Comparison of ENCODE assay signal across 8 cellular contexts in genomic region chr4:112296949-112297483, GRCh38.
DNase-seq lines count a peak whose midpoint lies in the region; ATAC-seq and FAIRE-seq lines count a peak whose summit lies in the region.

Gene ALPK1, plus strand, starts transcription at chr4:112297369.

- H3K4me2 ChIP-seq in BLaER1 treated with 17β-estradiol and CSF1 and Interleukin-3, amounts not matched to agents 10 nM and 100 nM: peak within 1 kb of the TSS; percentile 6 to 92 (median 37); a peak in 18 of 22 replicates

- peak within 1 kb of the TSS in 10 of 11 experiments; percentile 11 to 88 (median 74); a peak in 18 of 22 replicates for H3K27ac ChIP-seq in BLaER1 treated with 17β-estradiol and CSF1 and Interleukin-3, amounts not matched to agents 10 nM and 100 nM
- peak within 1 kb of the TSS; percentile 63 to 70 for H3K27ac ChIP-seq in mucosa of rectum (ENCODE audit: low read depth in 2 of 2, low read length in 2 of 2)

- DNase-seq in GM19239 (ENCODE audit: insufficient read length, low spot score) (peak; percentile 17), RPMI8226 (peak; percentile 36), dedifferentiated amniotic fluid mesenchymal stem cell (ENCODE audit: extremely low spot score) (peak; percentile 96), SHP77 (lab: John Stamatoyannopoulos, UW) (no peak), NCI-H2029 (lab: John Stamatoyannopoulos, UW) (no peak)

- ATAC-seq in HG03280 (IDR thresholded peaks at IDR 0.05; ENCODE audit: unreplicated experiment): peak; percentile 73

- H3K4me3 ChIP-seq in BLaER1 treated with 17β-estradiol and CSF1 and Interleukin-3, amounts not matched to agents 10 nM and 100 nM: peak within 1 kb of the TSS in 6 of 10 experiments; percentile 12 to 56 (median 48); a peak in 11 of 20 replicates
- peak within 1 kb of the TSS; percentile 77 to 84 for H3K4me3 ChIP-seq in mucosa of rectum (ENCODE audit: low read length in 2 of 2)

- no peaks in the 10 kb centered on the region for H3K9me3 ChIP-seq in BLaER1 treated with 17β-estradiol and CSF1 and Interleukin-3, amounts not matched to agents 10 nM and 100 nM (replicated peaks in 1 of 11)
- no peaks in the 10 kb centered on the region for H3K9me3 ChIP-seq in mucosa of rectum (ENCODE audit: control insufficient read depth in 2 of 2, low read length in 2 of 2)

- H4K20me1 ChIP-seq in BLaER1 treated with 17β-estradiol and CSF1 and Interleukin-3, amounts not matched to agents 10 nM and 100 nM: no peaks in the 10 kb centered on the region

- peak within 1 kb of the TSS in 6 of 11 experiments; percentile 28 to 81 (median 66); a peak in 10 of 22 replicates for H3K9ac ChIP-seq in BLaER1 treated with 17β-estradiol and CSF1 and Interleukin-3, amounts not matched to agents 10 nM and 100 nM
- H3K9ac ChIP-seq in mucosa of rectum (ENCODE audit: low read depth in 1 of 2, low read length in 2 of 2): peak within 1 kb of the TSS; percentile 66 to 68

- peak; percentile 97 for FAIRE-seq in GM19239 (lab: Jason Lieb, UNC)

- H3K4me1 ChIP-seq in BLaER1 treated with 17β-estradiol and CSF1 and Interleukin-3, amounts not matched to agents 10 nM and 100 nM: peaks cover 0 to 66% (median 6%) of the 10 kb centered on the region in 10 experiments; a peak in 12 of 20 replicates
- H3K4me1 ChIP-seq in mucosa of rectum (ENCODE audit: control insufficient read depth in 2 of 2, insufficient read depth in 2 of 2, low read length in 2 of 2): peaks cover 0 to 10% of the 10 kb centered on the region in 2 donors

- peaks cover 0 to 9% (median 0%) of the 10 kb centered on the region in 11 experiments; a peak in 3 of 22 replicates for H3K36me3 ChIP-seq in BLaER1 treated with 17β-estradiol and CSF1 and Interleukin-3, amounts not matched to agents 10 nM and 100 nM
- H3K36me3 ChIP-seq in mucosa of rectum (ENCODE audit: control insufficient read depth in 2 of 2, insufficient read depth in 2 of 2, low read length in 2 of 2): no peaks in the 10 kb centered on the region

- H3K27me3 ChIP-seq in BLaER1 treated with 17β-estradiol and CSF1 and Interleukin-3, amounts not matched to agents 10 nM and 100 nM: no peaks in the 10 kb centered on the region
- no peaks in the 10 kb centered on the region for H3K27me3 ChIP-seq in mucosa of rectum (ENCODE audit: control insufficient read depth in 2 of 2, insufficient read depth in 2 of 2, low read length in 2 of 2)

Comparison
In these comparisons a context has a peak if more than half of its experiments do, and no peak if none do; other contexts are left out.
1. DNase-seq: peak in GM19239 (single experiment), RPMI8226 (single experiment) and dedifferentiated amniotic fluid mesenchymal stem cell (single experiment); none in SHP77 (0 of 2) and NCI-H2029 (single experiment).